ENCODE assay signal across 20 cellular contexts in genomic region chr1:225155555-225155954, GRCh38.
"Had no signal": no experiment of that assay in that cellular context is flagged by ENCODE, and none has a peak within 500 bp of the region (broad histone marks: within the 10 kb centered on the region; RNA-seq: fewer than 3 reads in every experiment).

No MANE protein-coding gene starts in this region.

- H3K36me3 Mint-ChIP-seq: activated CD4-positive, alpha-beta memory T cell treated with anti-CD3 and anti-CD28 coated beads for 36 hours; activated naive CD4-positive, alpha-beta T cell treated with anti-CD3 and anti-CD28 coated beads, Interleukin-2, amount 50 U/mL, for 72 hours; naive B cell had no signal

- H3K4me3 ChIP-seq: gastroesophageal sphincter, hepatocyte, ovary, right lobe of liver, tibial nerve had no signal

- H3K9me3 ChIP-seq: gastroesophageal sphincter, ovary, right lobe of liver, tibial nerve had no signal

- DNase-seq: activated CD4-positive, alpha-beta memory T cell treated with anti-CD3 and anti-CD28 coated beads for 36 hours; activated CD4-positive, alpha-beta T cell treated with anti-CD3 and anti-CD28 coated beads, Interleukin-2, amount 10 ng/mL, durations not matched to agents 24 days and 14 days; activated CD4-positive, CD25-positive, alpha-beta regulatory T cell treated with anti-CD3 and anti-CD28 coated beads, Interleukin-2, amount 50 U/mL, for 72 hours; activated naive CD4-positive, alpha-beta T cell; activated T-cell treated with anti-CD3 and anti-CD28 coated beads, Interleukin-2, amount 50 U/mL, for 48 hours; anterior cingulate cortex; effector memory CD4-positive, alpha-beta T cell; left colon; naive B cell; ovary; right lobe of liver; stimulated activated CD4-positive, alpha-beta T cell treated with anti-CD3 and anti-CD28 coated beads, Interleukin-2, amount 100 ng/mL, for 48 hours; stimulated activated naive CD4-positive, alpha-beta T cell treated with Interleukin-2 at 50 U/mL for 16 hours; T1000 had no signal

- H3K4me3 Mint-ChIP-seq: activated CD4-positive, alpha-beta memory T cell treated with anti-CD3 and anti-CD28 coated beads for 36 hours; activated CD4-positive, alpha-beta T cell treated with anti-CD3 and anti-CD28 coated beads, Interleukin-2, amount 10 ng/mL, durations not matched to agents 24 days and 14 days; mesothelial cell of epicardium had no signal

- H3K4me1 Mint-ChIP-seq: mesothelial cell of epicardium had no signal

- H3K27me3 Mint-ChIP-seq: progenitor cell of endocrine pancreas had no signal

- H3K9me3 Mint-ChIP-seq: activated CD4-positive, alpha-beta memory T cell treated with anti-CD3 and anti-CD28 coated beads for 36 hours; activated CD4-positive, alpha-beta T cell treated with anti-CD3 and anti-CD28 coated beads, Interleukin-2, amount 10 ng/mL, durations not matched to agents 24 days and 14 days; activated naive CD4-positive, alpha-beta T cell treated with anti-CD3 and anti-CD28 coated beads, Interleukin-2, amount 50 U/mL, for 72 hours; mesothelial cell of epicardium; naive B cell had no signal

- H3K4me1 ChIP-seq: gastroesophageal sphincter, right lobe of liver, tibial nerve had no signal

- H2AFZ ChIP-seq: hepatocyte had no signal

- H3K36me3 ChIP-seq: gastroesophageal sphincter, ovary, right lobe of liver, tibial nerve had no signal

- H3K27ac Mint-ChIP-seq: activated CD4-positive, alpha-beta memory T cell treated with anti-CD3 and anti-CD28 coated beads for 36 hours; activated CD4-positive, alpha-beta T cell treated with anti-CD3 and anti-CD28 coated beads, Interleukin-2, amount 10 ng/mL, durations not matched to agents 24 days and 14 days; mesothelial cell of epicardium; naive B cell; progenitor cell of endocrine pancreas had no signal

- H3K27me3 ChIP-seq: gastroesophageal sphincter, hepatocyte, ovary, right lobe of liver, tibial nerve had no signal

- ATAC-seq: gastroesophageal sphincter, left colon, right lobe of liver had no signal

- H3K4me2 ChIP-seq: hepatocyte had no signal

- H3K27ac ChIP-seq: gastroesophageal sphincter, hepatocyte, ovary, right lobe of liver, tibial nerve had no signal

- H3K79me2 ChIP-seq: hepatocyte had no signal
